Comparison of ENCODE assay signal across 18 cellular contexts in genomic region chr12:51589060-51589459, GRCh38.
"Had no signal": no experiment of that assay in that cellular context is flagged by ENCODE, and none has a peak within 500 bp of the region (broad histone marks: within the 10 kb centered on the region; RNA-seq: fewer than 3 reads in every experiment).

No MANE protein-coding gene starts in this region.

- H3K27ac ChIP-seq: esophagus muscularis mucosa, foreskin keratinocyte, sigmoid colon, suprapubic skin, upper lobe of left lung had no signal

- ATAC-seq: activated CD4-positive, alpha-beta T cell treated with anti-CD3 and anti-CD28 coated beads for 36 hours; activated CD8-positive, alpha-beta T cell treated with anti-CD3 and anti-CD28 coated beads, Interleukin-2, amount 10 ng/mL, durations not matched to agents 7 days and 5 days; foreskin keratinocyte; left cardiac atrium; naive thymus-derived CD8-positive, alpha-beta T cell; stimulated activated naive CD8-positive, alpha-beta T cell treated with anti-CD3 and anti-CD28 coated beads, Interleukin-15, Interleukin-2, amounts not matched to agents 100 U/mL and 50 U/mL, for 24 hours had no signal

- H3K36me3 Mint-ChIP-seq: naive thymus-derived CD8-positive, alpha-beta T cell had no signal

- H3K9me3 Mint-ChIP-seq: activated T-helper 2 cell treated with anti-CD3 and anti-CD28 coated beads, Interferon-gamma antibody, Interleukin-2, Interleukin-4, amounts not matched to agents 10 μg/mL and 5 μg/mL and 100 μg/mL, durations not matched to agents 14 hours and 24 hours and 36 hours; naive thymus-derived CD8-positive, alpha-beta T cell had no signal

- H3K9me3 ChIP-seq: esophagus muscularis mucosa, sigmoid colon, upper lobe of left lung had no signal

- DNase-seq: activated CD4-positive, alpha-beta T cell treated with anti-CD3 and anti-CD28 coated beads for 36 hours; activated CD8-positive, alpha-beta memory T cell treated with anti-CD3 and anti-CD28 coated beads, Interleukin-2, amount 50 U/mL, for 48 hours; activated CD8-positive, alpha-beta T cell treated with anti-CD3 and anti-CD28 coated beads, Interleukin-2, amount 10 ng/mL, durations not matched to agents 7 days and 5 days; activated naive CD4-positive, alpha-beta T cell treated with anti-CD3 and anti-CD28 coated beads, Interleukin-2, amount 50 U/mL, for 16 hours; cerebellar nuclear complex; dermis blood vessel endothelial cell; foreskin keratinocyte; left cardiac atrium; naive thymus-derived CD8-positive, alpha-beta T cell; sigmoid colon; stimulated activated CD4-positive, alpha-beta T cell treated with anti-CD3 and anti-CD28 coated beads, Interleukin-12 subunit alpha, Interleukin-12 subunit beta, amount 100 ng/mL, for 4 hours; stimulated activated CD4-positive, alpha-beta T cell treated with anti-CD3 and anti-CD28 coated beads, Interleukin-2, amount 100 ng/mL, for 48 hours; stimulated activated naive CD8-positive, alpha-beta T cell treated with anti-CD3 and anti-CD28 coated beads, Interleukin-15, Interleukin-2, amounts not matched to agents 100 U/mL and 50 U/mL, for 24 hours; T-helper 9 cell; upper lobe of left lung had no signal

- H3K27ac Mint-ChIP-seq: activated CD4-positive, alpha-beta T cell treated with anti-CD3 and anti-CD28 coated beads for 36 hours; activated CD8-positive, alpha-beta T cell treated with anti-CD3 and anti-CD28 coated beads, Interleukin-2, amount 10 ng/mL, durations not matched to agents 7 days and 5 days; activated T-helper 2 cell treated with anti-CD3 and anti-CD28 coated beads, Interferon-gamma antibody, Interleukin-2, Interleukin-4, amounts not matched to agents 10 μg/mL and 5 μg/mL and 100 μg/mL, durations not matched to agents 14 hours and 24 hours and 36 hours; naive thymus-derived CD8-positive, alpha-beta T cell had no signal
